1 cellular context compared by ENCODE assay signal in genomic region chr10:8298871-8299570, GRCh38.
TF ChIP-seq lines count a peak whose summit lies in the region.

No MANE protein-coding gene starts in this region.

TF ChIP-seq in GM23338, 12 proteins besides CTCF, POLR2A, EP300 and RAD21:
- TF ChIP-seq, protein P1, sequence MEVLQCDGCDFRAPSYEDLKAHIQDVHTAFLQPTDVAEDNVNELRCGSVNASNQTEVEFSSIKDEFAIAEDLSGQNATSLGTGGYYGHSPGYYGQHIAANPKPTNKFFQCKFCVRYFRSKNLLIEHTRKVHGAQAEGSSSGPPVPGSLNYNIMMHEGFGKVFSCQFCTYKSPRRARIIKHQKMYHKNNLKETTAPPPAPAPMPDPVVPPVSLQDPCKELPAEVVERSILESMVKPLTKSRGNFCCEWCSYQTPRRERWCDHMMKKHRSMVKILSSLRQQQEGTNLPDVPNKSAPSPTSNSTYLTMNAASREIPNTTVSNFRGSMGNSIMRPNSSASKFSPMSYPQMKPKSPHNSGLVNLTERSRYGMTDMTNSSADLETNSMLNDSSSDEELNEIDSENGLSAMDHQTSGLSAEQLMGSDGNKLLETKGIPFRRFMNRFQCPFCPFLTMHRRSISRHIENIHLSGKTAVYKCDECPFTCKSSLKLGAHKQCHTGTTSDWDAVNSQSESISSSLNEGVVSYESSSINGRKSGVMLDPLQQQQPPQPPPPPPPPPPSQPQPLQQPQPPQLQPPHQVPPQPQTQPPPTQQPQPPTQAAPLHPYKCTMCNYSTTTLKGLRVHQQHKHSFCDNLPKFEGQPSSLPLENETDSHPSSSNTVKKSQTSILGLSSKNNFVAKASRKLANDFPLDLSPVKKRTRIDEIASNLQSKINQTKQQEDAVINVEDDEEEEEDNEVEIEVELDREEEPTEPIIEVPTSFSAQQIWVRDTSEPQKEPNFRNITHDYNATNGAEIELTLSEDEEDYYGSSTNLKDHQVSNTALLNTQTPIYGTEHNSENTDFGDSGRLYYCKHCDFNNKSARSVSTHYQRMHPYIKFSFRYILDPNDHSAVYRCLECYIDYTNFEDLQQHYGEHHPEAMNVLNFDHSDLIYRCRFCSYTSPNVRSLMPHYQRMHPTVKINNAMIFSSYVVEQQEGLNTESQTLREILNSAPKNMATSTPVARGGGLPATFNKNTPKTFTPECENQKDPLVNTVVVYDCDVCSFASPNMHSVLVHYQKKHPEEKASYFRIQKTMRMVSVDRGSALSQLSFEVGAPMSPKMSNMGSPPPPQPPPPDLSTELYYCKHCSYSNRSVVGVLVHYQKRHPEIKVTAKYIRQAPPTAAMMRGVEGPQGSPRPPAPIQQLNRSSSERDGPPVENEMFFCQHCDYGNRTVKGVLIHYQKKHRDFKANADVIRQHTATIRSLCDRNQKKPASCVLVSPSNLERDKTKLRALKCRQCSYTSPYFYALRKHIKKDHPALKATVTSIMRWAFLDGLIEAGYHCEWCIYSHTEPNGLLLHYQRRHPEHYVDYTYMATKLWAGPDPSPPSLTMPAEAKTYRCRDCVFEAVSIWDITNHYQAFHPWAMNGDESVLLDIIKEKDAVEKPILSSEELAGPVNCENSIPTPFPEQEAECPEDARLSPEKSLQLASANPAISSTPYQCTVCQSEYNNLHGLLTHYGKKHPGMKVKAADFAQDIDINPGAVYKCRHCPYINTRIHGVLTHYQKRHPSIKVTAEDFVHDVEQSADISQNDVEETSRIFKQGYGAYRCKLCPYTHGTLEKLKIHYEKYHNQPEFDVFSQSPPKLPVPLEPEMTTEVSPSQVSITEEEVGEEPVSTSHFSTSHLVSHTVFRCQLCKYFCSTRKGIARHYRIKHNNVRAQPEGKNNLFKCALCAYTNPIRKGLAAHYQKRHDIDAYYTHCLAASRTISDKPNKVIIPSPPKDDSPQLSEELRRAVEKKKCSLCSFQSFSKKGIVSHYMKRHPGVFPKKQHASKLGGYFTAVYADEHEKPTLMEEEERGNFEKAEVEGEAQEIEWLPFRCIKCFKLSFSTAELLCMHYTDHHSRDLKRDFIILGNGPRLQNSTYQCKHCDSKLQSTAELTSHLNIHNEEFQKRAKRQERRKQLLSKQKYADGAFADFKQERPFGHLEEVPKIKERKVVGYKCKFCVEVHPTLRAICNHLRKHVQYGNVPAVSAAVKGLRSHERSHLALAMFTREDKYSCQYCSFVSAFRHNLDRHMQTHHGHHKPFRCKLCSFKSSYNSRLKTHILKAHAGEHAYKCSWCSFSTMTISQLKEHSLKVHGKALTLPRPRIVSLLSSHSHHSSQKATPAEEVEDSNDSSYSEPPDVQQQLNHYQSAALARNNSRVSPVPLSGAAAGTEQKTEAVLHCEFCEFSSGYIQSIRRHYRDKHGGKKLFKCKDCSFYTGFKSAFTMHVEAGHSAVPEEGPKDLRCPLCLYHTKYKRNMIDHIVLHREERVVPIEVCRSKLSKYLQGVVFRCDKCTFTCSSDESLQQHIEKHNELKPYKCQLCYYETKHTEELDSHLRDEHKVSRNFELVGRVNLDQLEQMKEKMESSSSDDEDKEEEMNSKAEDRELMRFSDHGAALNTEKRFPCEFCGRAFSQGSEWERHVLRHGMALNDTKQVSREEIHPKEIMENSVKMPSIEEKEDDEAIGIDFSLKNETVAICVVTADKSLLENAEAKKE (CRISPR knock-in tag; IDR thresholded peaks at IDR 0.05): no peak
- no peak for TF ChIP-seq ZNF114 (CRISPR knock-in tag; IDR thresholded peaks at IDR 0.05)
- no peak for TF ChIP-seq POLR2AphosphoS5 (IDR thresholded peaks at IDR 0.05; ENCODE audit: low read depth)
- TF ChIP-seq EZH2 (IDR thresholded peaks at IDR 0.05; ENCODE audit: low read depth, unreplicated experiment): no peak
- TF ChIP-seq ZNF331 (CRISPR knock-in tag; IDR thresholded peaks at IDR 0.05; ENCODE audit: low read depth): no peak
- TF ChIP-seq, protein P2, sequence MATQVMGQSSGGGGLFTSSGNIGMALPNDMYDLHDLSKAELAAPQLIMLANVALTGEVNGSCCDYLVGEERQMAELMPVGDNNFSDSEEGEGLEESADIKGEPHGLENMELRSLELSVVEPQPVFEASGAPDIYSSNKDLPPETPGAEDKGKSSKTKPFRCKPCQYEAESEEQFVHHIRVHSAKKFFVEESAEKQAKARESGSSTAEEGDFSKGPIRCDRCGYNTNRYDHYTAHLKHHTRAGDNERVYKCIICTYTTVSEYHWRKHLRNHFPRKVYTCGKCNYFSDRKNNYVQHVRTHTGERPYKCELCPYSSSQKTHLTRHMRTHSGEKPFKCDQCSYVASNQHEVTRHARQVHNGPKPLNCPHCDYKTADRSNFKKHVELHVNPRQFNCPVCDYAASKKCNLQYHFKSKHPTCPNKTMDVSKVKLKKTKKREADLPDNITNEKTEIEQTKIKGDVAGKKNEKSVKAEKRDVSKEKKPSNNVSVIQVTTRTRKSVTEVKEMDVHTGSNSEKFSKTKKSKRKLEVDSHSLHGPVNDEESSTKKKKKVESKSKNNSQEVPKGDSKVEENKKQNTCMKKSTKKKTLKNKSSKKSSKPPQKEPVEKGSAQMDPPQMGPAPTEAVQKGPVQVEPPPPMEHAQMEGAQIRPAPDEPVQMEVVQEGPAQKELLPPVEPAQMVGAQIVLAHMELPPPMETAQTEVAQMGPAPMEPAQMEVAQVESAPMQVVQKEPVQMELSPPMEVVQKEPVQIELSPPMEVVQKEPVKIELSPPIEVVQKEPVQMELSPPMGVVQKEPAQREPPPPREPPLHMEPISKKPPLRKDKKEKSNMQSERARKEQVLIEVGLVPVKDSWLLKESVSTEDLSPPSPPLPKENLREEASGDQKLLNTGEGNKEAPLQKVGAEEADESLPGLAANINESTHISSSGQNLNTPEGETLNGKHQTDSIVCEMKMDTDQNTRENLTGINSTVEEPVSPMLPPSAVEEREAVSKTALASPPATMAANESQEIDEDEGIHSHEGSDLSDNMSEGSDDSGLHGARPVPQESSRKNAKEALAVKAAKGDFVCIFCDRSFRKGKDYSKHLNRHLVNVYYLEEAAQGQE (IDR thresholded peaks at IDR 0.05; ENCODE audit: unreplicated experiment): no peak
- TF ChIP-seq STAT1 (IDR thresholded peaks at IDR 0.05; ENCODE audit: unreplicated experiment): no peak
- no peak for TF ChIP-seq JUNB (IDR thresholded peaks at IDR 0.05; ENCODE audit: unreplicated experiment)
- TF ChIP-seq ETS1 (IDR thresholded peaks at IDR 0.05): no peak
- TF ChIP-seq CREB1 (CRISPR knock-in tag; IDR thresholded peaks at IDR 0.05; ENCODE audit: low read depth): no peak
- no peak for TF ChIP-seq NANOG (IDR thresholded peaks at IDR 0.05; ENCODE audit: borderline replicate concordance)
- no peak for TF ChIP-seq EZH2phosphoT487 (IDR thresholded peaks at IDR 0.05; ENCODE audit: unreplicated experiment)
